In the genomic region with DNA sequence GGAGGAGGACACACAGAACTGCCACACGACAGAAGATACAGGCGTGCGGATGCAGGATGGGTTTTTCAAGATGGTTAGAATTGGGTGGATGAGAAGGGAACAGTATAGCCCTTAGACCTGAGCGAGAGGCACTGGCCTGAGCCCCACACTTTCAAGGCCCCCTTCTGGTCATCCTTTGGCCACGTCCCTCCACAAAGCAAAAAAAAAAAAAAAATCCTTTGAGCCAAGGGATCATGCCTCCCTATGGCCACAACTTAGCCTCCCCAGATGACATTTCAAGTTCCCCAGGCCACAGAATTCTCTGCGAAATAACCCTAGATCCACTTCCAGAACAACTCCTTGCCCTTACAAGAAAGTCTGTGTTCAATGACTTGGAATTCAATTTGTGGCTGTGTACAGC, we compare ENCODE assay signal across 1 cellular context.
TF ChIP-seq lines count a peak whose summit lies in the region.

No MANE protein-coding gene starts in this region.

TF ChIP-seq in HEK293, 187 proteins besides CTCF, POLR2A, EP300 and RAD21 (continued from another document):
- no peak for TF ChIP-seq ZNF18 (tag by site-specific recombination; IDR thresholded peaks at IDR 0.05)
- TF ChIP-seq SALL2 (tag by site-specific recombination; IDR thresholded peaks at IDR 0.05; ENCODE audit: borderline replicate concordance): no peak
- no peak for TF ChIP-seq ZNF16 (tag by site-specific recombination; IDR thresholded peaks at IDR 0.05; ENCODE audit: low read depth)
TF ChIP-seq in HEK293: peak in this region for 0.
